10 cellular contexts compared by ENCODE assay signal in genomic region chr4:16896871-16897270, GRCh38. TPM values are rescaled to one million over a fixed set of nuclear protein-coding genes. Genes with fewer than 3 reads are reported as not detected.
DNase-seq lines count a peak whose midpoint lies in the region; ATAC-seq and TF ChIP-seq lines count a peak whose summit lies in the region.
"Had no signal": no experiment of that assay in that cellular context is flagged by ENCODE, and none has a peak within 500 bp of the region (broad histone marks: within the 10 kb centered on the region; RNA-seq: fewer than 3 reads in every experiment).

No MANE protein-coding gene starts in this region.

- no peaks in the 10 kb centered on the region for H3K9me3 ChIP-seq in MG63
- H3K9me3 ChIP-seq in endodermal cell (ENCODE audit: control insufficient read depth, low read length) = no peaks in the 10 kb centered on the region
- H3K9me3 ChIP-seq in muscle layer of colon (ENCODE audit: low read length) = no peaks in the 10 kb centered on the region

- H3K9ac ChIP-seq in endodermal cell (ENCODE audit: extremely low read depth, low read length, poor library complexity, severe bottlenecking) (no peak overlapping the region), muscle layer of colon (ENCODE audit: low read length) (no peak overlapping the region)

- DNase-seq in MG63 = no peak
- DNase-seq in endodermal cell = no peak
- DNase-seq in type B pancreatic cell (ENCODE audit: extremely low spot score, unreplicated experiment) = no peak
- DNase-seq: activated T-cell treated with anti-CD3 and anti-CD28 coated beads, Interleukin-2, amount 50 U/mL, for 72 hours; NCI-H2171 had no signal

- ATAC-seq in HG03565 (IDR thresholded peaks at IDR 0.05; ENCODE audit: unreplicated experiment) (no peak), HG02938 (IDR thresholded peaks at IDR 0.05; ENCODE audit: unreplicated experiment) (no peak), HG02870 (IDR thresholded peaks at IDR 0.05; ENCODE audit: unreplicated experiment) (no peak)
- ATAC-seq: activated T-cell treated with anti-CD3 and anti-CD28 coated beads, Interleukin-2, amount 50 U/mL, for 72 hours had no signal

- no peaks in the 10 kb centered on the region for H3K27me3 Mint-ChIP-seq in endodermal cell (ENCODE audit: insufficient read depth)
- H3K27me3 Mint-ChIP-seq in type B pancreatic cell = peaks cover 20% of the 10 kb centered on the region

- no peaks in the 10 kb centered on the region for H3K27me3 ChIP-seq in MG63
- H3K27me3 ChIP-seq in endodermal cell (ENCODE audit: control insufficient read depth, insufficient read depth, low read length, poor library complexity, severe bottlenecking) = no peaks in the 10 kb centered on the region
- H3K27me3 ChIP-seq in muscle layer of colon (ENCODE audit: control insufficient read depth in 1 of 2, insufficient read depth in 2 of 2, low read length in 2 of 2) = no peaks in the 10 kb centered on the region

- 7 to 15% methylated on average over 3 of the region's 3 CpGs for WGBS in endodermal cell (ENCODE audit: insufficient coverage in 1 of 2, insufficient read length in 1 of 2), 2 experiments

- H3K27ac Mint-ChIP-seq in endodermal cell = peak overlapping the region; percentile 78
- H3K27ac Mint-ChIP-seq in type B pancreatic cell = peak overlapping the region; percentile 68
- H3K27ac Mint-ChIP-seq: activated T-cell treated with anti-CD3 and anti-CD28 coated beads, Interleukin-2, amount 50 U/mL, for 72 hours; T-helper 1 cell treated with Interleukin-12 subunit alpha and Interleukin-12 subunit beta and Interleukin-4 antibody, amounts not matched to agents 30 μg/mL and 1 μg/mL, for 36 hours had no signal

- H3K9me3 Mint-ChIP-seq in endodermal cell (no peaks in the 10 kb centered on the region), type B pancreatic cell (no peaks in the 10 kb centered on the region)
- H3K9me3 Mint-ChIP-seq: activated T-cell treated with anti-CD3 and anti-CD28 coated beads, Interleukin-2, amount 50 U/mL, for 72 hours; T-helper 1 cell treated with Interleukin-12 subunit alpha and Interleukin-12 subunit beta and Interleukin-4 antibody, amounts not matched to agents 30 μg/mL and 1 μg/mL, for 36 hours had no signal

- H3K36me3 Mint-ChIP-seq in endodermal cell (ENCODE audit: low read depth) (no peaks in the 10 kb centered on the region), type B pancreatic cell (no peaks in the 10 kb centered on the region)

- H3K36me3 ChIP-seq in MG63 (peaks cover 6% of the 10 kb centered on the region), endodermal cell (ENCODE audit: control insufficient read depth, insufficient read depth, low read length) (no peaks in the 10 kb centered on the region), muscle layer of colon (ENCODE audit: insufficient read depth, low read length) (no peaks in the 10 kb centered on the region)

- H3K4me1 Mint-ChIP-seq in endodermal cell (peaks cover 62% of the 10 kb centered on the region), type B pancreatic cell (ENCODE audit: unreplicated experiment) (peaks cover 50% of the 10 kb centered on the region)

- TF ChIP-seq CTCF in endodermal cell (conservative IDR thresholded peaks at IDR 0.05) = no peak
- TF ChIP-seq CTCF in type B pancreatic cell (conservative IDR thresholded peaks at IDR 0.05) = no peak

- H3K27ac ChIP-seq in endodermal cell (ENCODE audit: low read depth, low read length) = no peak overlapping the region
- H3K27ac ChIP-seq in muscle layer of colon (ENCODE audit: low read depth, low read length) = peak overlapping the region; percentile 52

- peak overlapping the region; percentile 67 for H3K4me3 Mint-ChIP-seq in endodermal cell
- H3K4me3 Mint-ChIP-seq in type B pancreatic cell = peak overlapping the region; percentile 92
- H3K4me3 Mint-ChIP-seq: activated T-cell treated with anti-CD3 and anti-CD28 coated beads, Interleukin-2, amount 50 U/mL, for 72 hours; T-helper 1 cell treated with Interleukin-12 subunit alpha and Interleukin-12 subunit beta and Interleukin-4 antibody, amounts not matched to agents 30 μg/mL and 1 μg/mL, for 36 hours had no signal

- H3K4me1 ChIP-seq in endodermal cell (ENCODE audit: control insufficient read depth, insufficient read depth, low read length) = peaks cover 8% of the 10 kb centered on the region
- H3K4me1 ChIP-seq in muscle layer of colon (ENCODE audit: insufficient read depth, low read length) = no peaks in the 10 kb centered on the region

- H3K4me3 ChIP-seq in MG63 (peak overlapping the region; percentile 60), endodermal cell (ENCODE audit: low read length) (peak overlapping the region; percentile 72), muscle layer of colon (ENCODE audit: low read depth in 1 of 2, low read length in 2 of 2) (peak overlapping the region in 1 of 2 donors; percentile 47)

RNA-seq across cellular contexts. Expression of gene LDB2, which starts 1.6 kb away (rescaled TPM):
- 8.1 and 18.7 TPM in 2 replicates for total RNA-seq in MG63 (2014; rRNA removed; shearing (Covaris generic); ENCODE audit: low replicate concordance)
- total RNA-seq in endodermal cell (10 to 100 TPM; 11.4 to 14.5 TPM), type B pancreatic cell (ENCODE audit: low replicate concordance) (1.5 and 31.5 TPM in 2 replicates)
- 25.9 TPM for polyA plus RNA-seq in endodermal cell (2013, experiment 1 of 2)
- polyA plus RNA-seq in endodermal cell (2013, experiment 2 of 2) = 26.5 TPM
- total RNA-seq: activated T-cell treated with anti-CD3 and anti-CD28 coated beads, Interleukin-2, amount 50 U/mL, for 72 hours had no signal
